Comparison of ENCODE assay signal across 14 cellular contexts in genomic region chr5:59596586-59597348, GRCh38.
A peak's percentile ranks its signal among the peaks of the same experiment; 100 is the strongest.
DNase-seq lines count a peak whose midpoint lies in the region; ATAC-seq and TF ChIP-seq lines count a peak whose summit lies in the region.
"Had no signal": no experiment of that assay in that cellular context is flagged by ENCODE, and none has a peak within 500 bp of the region (broad histone marks: within the 10 kb centered on the region; RNA-seq: fewer than 3 reads in every experiment).

No MANE protein-coding gene starts in this region.

- H3K27ac Mint-ChIP-seq in T-helper 2 cell treated with Interferon-gamma antibody and Interleukin-4, amounts not matched to agents 5 μg/mL and 100 μg/mL, for 36 hours = no peak overlapping the region
- H3K27ac Mint-ChIP-seq: activated CD8-positive, alpha-beta memory T cell treated with anti-CD3 and anti-CD28 coated beads, Interleukin-2, amount 10 ng/mL, durations not matched to agents 7 days and 5 days; T-helper 1 cell treated with Interleukin-12 subunit alpha and Interleukin-12 subunit beta and Interleukin-4 antibody, amounts not matched to agents 30 μg/mL and 1 μg/mL, for 36 hours had no signal

- ATAC-seq in omental fat pad (ENCODE audit: low FRiP score) (peak; percentile 61), HG03139 (IDR thresholded peaks at IDR 0.05; ENCODE audit: unreplicated experiment) (no peak)
- ATAC-seq: activated CD8-positive, alpha-beta memory T cell treated with anti-CD3 and anti-CD28 coated beads, Interleukin-2, amount 10 ng/mL, durations not matched to agents 7 days and 5 days had no signal

- H3K4me3 ChIP-seq in cardiac fibroblast (replicated peaks in 1 of 2; ENCODE audit: low read depth in 2 of 2, low read length in 2 of 2) = no peak overlapping the region

- TF ChIP-seq CTCF in cardiac fibroblast (IDR thresholded peaks at IDR 0.05; ENCODE audit: low read depth, low read length) (no peak), omental fat pad (IDR thresholded peaks at IDR 0.05) (no peak)

- DNase-seq in ELR (ENCODE audit: low read depth) = peak; percentile 83
- DNase-seq in NOMO-1 (lab: John Stamatoyannopoulos, UW; ENCODE audit: unreplicated experiment in 2 of 2) = peak; percentile 33 to 79
- DNase-seq in cardiac fibroblast (ENCODE audit: low read depth in 2 of 2) = peak; percentile 48 to 71
- DNase-seq in omental fat pad (ENCODE audit: low spot score) = no peak
- no peak for DNase-seq in SHP77 treated with DMSO at 0.1 percent for 48 hours (lab: John Stamatoyannopoulos, UW)
- no peak for DNase-seq in activated effector memory CD4-positive, alpha-beta T cell treated with Interleukin-2 at 50 U/mL for 16 hours
- DNase-seq in T-helper 2 cell treated with Interferon-gamma antibody and Interleukin-4, amounts not matched to agents 5 μg/mL and 100 μg/mL, for 36 hours (ENCODE audit: low spot score) = no peak
- DNase-seq: activated CD8-positive, alpha-beta memory T cell treated with anti-CD3 and anti-CD28 coated beads, Interleukin-2, amount 10 ng/mL, durations not matched to agents 7 days and 5 days; COR-L47; NCI-H510A; occipital lobe; stimulated activated CD4-positive, alpha-beta T cell treated with anti-CD3 and anti-CD28 coated beads, Interleukin-4, amount 100 ng/mL, for 1 hour had no signal

- no peaks in the 10 kb centered on the region for H3K36me3 Mint-ChIP-seq in T-helper 2 cell treated with Interferon-gamma antibody and Interleukin-4, amounts not matched to agents 5 μg/mL and 100 μg/mL, for 36 hours (ENCODE audit: low read depth)
- H3K36me3 Mint-ChIP-seq: activated CD8-positive, alpha-beta memory T cell treated with anti-CD3 and anti-CD28 coated beads, Interleukin-2, amount 10 ng/mL, durations not matched to agents 7 days and 5 days had no signal

- H3K4me1 Mint-ChIP-seq in T-helper 2 cell treated with Interferon-gamma antibody and Interleukin-4, amounts not matched to agents 5 μg/mL and 100 μg/mL, for 36 hours (ENCODE audit: low read depth) = no peaks in the 10 kb centered on the region
- H3K4me1 Mint-ChIP-seq: activated CD8-positive, alpha-beta memory T cell treated with anti-CD3 and anti-CD28 coated beads, Interleukin-2, amount 10 ng/mL, durations not matched to agents 7 days and 5 days had no signal

- no peaks in the 10 kb centered on the region for H3K9me3 Mint-ChIP-seq in T-helper 2 cell treated with Interferon-gamma antibody and Interleukin-4, amounts not matched to agents 5 μg/mL and 100 μg/mL, for 36 hours

- H3K4me3 Mint-ChIP-seq in T-helper 2 cell treated with Interferon-gamma antibody and Interleukin-4, amounts not matched to agents 5 μg/mL and 100 μg/mL, for 36 hours = no peak overlapping the region
- H3K4me3 Mint-ChIP-seq: activated CD8-positive, alpha-beta memory T cell treated with anti-CD3 and anti-CD28 coated beads, Interleukin-2, amount 10 ng/mL, durations not matched to agents 7 days and 5 days; T-helper 1 cell treated with Interleukin-12 subunit alpha and Interleukin-12 subunit beta and Interleukin-4 antibody, amounts not matched to agents 30 μg/mL and 1 μg/mL, for 36 hours had no signal

- H3K27me3 Mint-ChIP-seq in T-helper 2 cell treated with Interferon-gamma antibody and Interleukin-4, amounts not matched to agents 5 μg/mL and 100 μg/mL, for 36 hours (ENCODE audit: low read depth) = peaks cover 23% of the 10 kb centered on the region

Comparison
In these comparisons a context has a peak if more than half of its experiments do, and no peak if none do; other contexts are left out.
1. DNase-seq: peak in ELR (single experiment), NOMO-1 (2 of 2) and cardiac fibroblast (2 of 2); none in omental fat pad (single experiment), SHP77 treated with DMSO at 0.1 percent for 48 hours (single experiment), activated effector memory CD4-positive, alpha-beta T cell treated with Interleukin-2 at 50 U/mL for 16 hours (single experiment) and T-helper 2 cell treated with Interferon-gamma antibody and Interleukin-4, amounts not matched to agents 5 μg/mL and 100 μg/mL, for 36 hours (single experiment).